ENCODE assay signal across 19 cellular contexts in genomic region chr4:136810626-136811025, GRCh38.
DNase-seq lines count a peak whose midpoint lies in the region; ATAC-seq and TF ChIP-seq lines count a peak whose summit lies in the region.
"Had no signal": no experiment of that assay in that cellular context is flagged by ENCODE, and none has a peak within 500 bp of the region (broad histone marks: within the 10 kb centered on the region; RNA-seq: fewer than 3 reads in every experiment).

No MANE protein-coding gene starts in this region.

- H3K27ac Mint-ChIP-seq in activated CD4-positive, alpha-beta T cell treated with anti-CD3 and anti-CD28 coated beads, Interleukin-2, amount 10 ng/mL, durations not matched to agents 24 days and 14 days, result no peak overlapping the region
- H3K27ac Mint-ChIP-seq: GM23338 had no signal

- H3K27me3 ChIP-seq in GM23248 (replicated peaks; ENCODE audit: insufficient read depth) (no peaks in the 10 kb centered on the region), heart right ventricle (no peaks in the 10 kb centered on the region)
- H3K27me3 ChIP-seq: SJCRH30 had no signal

- H3K4me3 Mint-ChIP-seq in activated CD4-positive, alpha-beta T cell treated with anti-CD3 and anti-CD28 coated beads, Interleukin-2, amount 10 ng/mL, durations not matched to agents 24 days and 14 days, result no peak overlapping the region
- H3K4me3 Mint-ChIP-seq: CD14-positive monocyte, GM23338 had no signal

- no peaks in the 10 kb centered on the region for H3K79me2 ChIP-seq in GM23248 (ENCODE audit: insufficient read depth)

- H3K4me2 ChIP-seq in GM23248 (ENCODE audit: unreplicated experiment), result no peak overlapping the region
- H3K4me2 ChIP-seq: GM23338, PC-9 had no signal

- H3K27ac ChIP-seq in GM23248 (no peak overlapping the region), heart right ventricle (no peak overlapping the region)
- H3K27ac ChIP-seq: PC-9, SJCRH30 had no signal

- no peaks in the 10 kb centered on the region for H3K27me3 Mint-ChIP-seq in activated CD4-positive, alpha-beta T cell treated with anti-CD3 and anti-CD28 coated beads, Interleukin-2, amount 10 ng/mL, durations not matched to agents 24 days and 14 days

- no peaks in the 10 kb centered on the region for H3K9me3 ChIP-seq in GM23248 (ENCODE audit: low read depth)
- H3K9me3 ChIP-seq in heart right ventricle, result peaks cover 0 to 23% (median 4%) of the 10 kb centered on the region in 11 donors
- H3K9me3 ChIP-seq: SJCRH30 had no signal

- H3K4me3 ChIP-seq in GM23248, result no peak overlapping the region
- H3K4me3 ChIP-seq in astrocyte of the spinal cord (ENCODE audit: low read depth, low read length), result no peak overlapping the region
- no peak overlapping the region for H3K4me3 ChIP-seq in heart right ventricle
- H3K4me3 ChIP-seq: GM23338, PC-9, SJCRH30 had no signal

- no peaks in the 10 kb centered on the region for H4K20me1 ChIP-seq in GM23248 (ENCODE audit: insufficient read depth)

- H3K9me2 ChIP-seq in GM23248 (ENCODE audit: insufficient read depth), result no peaks in the 10 kb centered on the region

- intact Hi-C loops in heart right ventricle (cut with DNase I), result no loop called here
- intact Hi-C loops in activated CD4-positive, alpha-beta T cell treated with anti-CD3 and anti-CD28 coated beads, Interleukin-2, amount 10 ng/mL, durations not matched to agents 24 days and 14 days (cut with micrococcal nuclease), result no loop called here

- no peaks in the 10 kb centered on the region for H3K9me3 Mint-ChIP-seq in activated CD4-positive, alpha-beta T cell treated with anti-CD3 and anti-CD28 coated beads, Interleukin-2, amount 10 ng/mL, durations not matched to agents 24 days and 14 days

- H3K9ac ChIP-seq in GM23248, result no peak overlapping the region

- H3K4me1 ChIP-seq in GM23248 (ENCODE audit: insufficient read depth) (no peaks in the 10 kb centered on the region), heart right ventricle (no peaks in the 10 kb centered on the region)
- H3K4me1 ChIP-seq: SJCRH30 had no signal

- no peak for ATAC-seq in GM21390 (IDR thresholded peaks at IDR 0.05; ENCODE audit: unreplicated experiment)
- no peak for ATAC-seq in heart right ventricle
- no peak for ATAC-seq in HG03439 (IDR thresholded peaks at IDR 0.05; ENCODE audit: unreplicated experiment)
- ATAC-seq: GM23338 had no signal

- H3K4me1 Mint-ChIP-seq in activated CD4-positive, alpha-beta T cell treated with anti-CD3 and anti-CD28 coated beads, Interleukin-2, amount 10 ng/mL, durations not matched to agents 24 days and 14 days, result no peaks in the 10 kb centered on the region
- H3K4me1 Mint-ChIP-seq: CD14-positive monocyte, GM23338 had no signal

- in situ Hi-C loops in GM23248 (cut with MboI), result no loop called here
- in situ Hi-C loops in astrocyte of the spinal cord (cut with HindIII; ENCODE audit: low sequenced_read_pairs), result no loop called here

- H3K36me3 ChIP-seq in GM23248 (ENCODE audit: low read depth) (no peaks in the 10 kb centered on the region), heart right ventricle (no peaks in the 10 kb centered on the region)
- H3K36me3 ChIP-seq: SJCRH30 had no signal

- 33 to 41% methylated on average over 6 of the region's 6 CpGs for whole genome bisulfite sequencing in GM23248 (ENCODE audit: low coverage in 1 of 2, low lambda C conversion rate in 2 of 2, missing lambda C conversion rate in 2 of 2), 2 experiments
- WGBS in heart right ventricle, 2 donors, result 85 to 88% methylated on average over 6 of the region's 6 CpGs

- H2AFZ ChIP-seq in GM23248, result no peak overlapping the region
- H2AFZ ChIP-seq: GM23338, PC-9 had no signal

- TF ChIP-seq CTCF in astrocyte of the spinal cord (IDR thresholded peaks at IDR 0.05; ENCODE audit: low read depth, low read length) (no peak), heart right ventricle (IDR thresholded peaks at IDR 0.05) (no peak)

- H3F3A ChIP-seq in GM23248 (ENCODE audit: insufficient read depth), result no peaks in the 10 kb centered on the region

- DNase-seq in GM23248 (peak; percentile 30), LHCN-M2 (ENCODE audit: low read depth) (peak; percentile 7), astrocyte of the spinal cord (ENCODE audit: low read depth, low spot score) (peak; percentile 1), heart right ventricle (no peak)
- no peak for DNase-seq in activated CD4-positive, alpha-beta T cell treated with anti-CD3 and anti-CD28 coated beads, Interleukin-2, amount 10 ng/mL, durations not matched to agents 24 days and 14 days
- DNase-seq: ACHN, AML-193, DMS79 treated with DMSO at 0.1 percent for 48 hours, GDM1, Kasumi-1, NCI-H187 treated with DMSO at 0.1 percent for 48 hours, NCI-H345, NCI-H526, PC-9, SJCRH30 had no signal

- no peaks in the 10 kb centered on the region for H3K36me3 Mint-ChIP-seq in activated CD4-positive, alpha-beta T cell treated with anti-CD3 and anti-CD28 coated beads, Interleukin-2, amount 10 ng/mL, durations not matched to agents 24 days and 14 days (ENCODE audit: low read depth)
- H3K36me3 Mint-ChIP-seq: CD14-positive monocyte had no signal

Comparison
In these comparisons a context has a peak if more than half of its experiments do, and no peak if none do; other contexts are left out.
1. DNase-seq: peak in GM23248 (single experiment), LHCN-M2 (single experiment) and astrocyte of the spinal cord (single experiment); none in heart right ventricle (0 of 2) and activated CD4-positive, alpha-beta T cell treated with anti-CD3 and anti-CD28 coated beads, Interleukin-2, amount 10 ng/mL, durations not matched to agents 24 days and 14 days (single experiment).